1 cellular context compared by ENCODE assay signal in the genomic region with DNA sequence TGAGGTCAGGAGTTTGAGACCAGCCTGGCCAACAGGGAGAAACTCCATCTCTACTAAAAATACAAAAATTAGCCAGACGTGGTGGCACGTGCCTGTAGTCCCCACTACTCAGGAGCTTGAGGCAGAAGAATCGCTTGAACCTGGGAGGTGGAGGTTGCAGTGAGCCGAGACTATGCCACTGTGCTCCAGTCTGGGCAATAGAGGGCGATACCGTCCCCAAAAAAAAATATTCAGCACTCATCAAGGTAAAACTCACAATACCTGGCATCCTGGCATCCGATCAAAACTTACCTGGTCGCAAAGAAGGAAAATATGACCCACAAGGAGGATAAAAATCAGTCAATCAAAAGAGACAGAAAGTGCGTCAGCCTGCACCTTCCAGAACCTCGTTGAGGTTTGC.
TF ChIP-seq lines count a peak whose summit lies in the region.

No MANE protein-coding gene starts in this region.

TF ChIP-seq in GM12878, 131 proteins besides CTCF, POLR2A, EP300 and RAD21:
- TF ChIP-seq BHLHE40 (IDR thresholded peaks at IDR 0.05; ENCODE audit: borderline replicate concordance in 1 of 2, low read depth in 2 of 2, low read length in 1 of 2), result 0 out of 4 replicates have a peak, but pooled peaks of 1 of the 2 experiments have one; percentile 17
